Comparison of ENCODE assay signal across 26 cellular contexts in the genomic region with DNA sequence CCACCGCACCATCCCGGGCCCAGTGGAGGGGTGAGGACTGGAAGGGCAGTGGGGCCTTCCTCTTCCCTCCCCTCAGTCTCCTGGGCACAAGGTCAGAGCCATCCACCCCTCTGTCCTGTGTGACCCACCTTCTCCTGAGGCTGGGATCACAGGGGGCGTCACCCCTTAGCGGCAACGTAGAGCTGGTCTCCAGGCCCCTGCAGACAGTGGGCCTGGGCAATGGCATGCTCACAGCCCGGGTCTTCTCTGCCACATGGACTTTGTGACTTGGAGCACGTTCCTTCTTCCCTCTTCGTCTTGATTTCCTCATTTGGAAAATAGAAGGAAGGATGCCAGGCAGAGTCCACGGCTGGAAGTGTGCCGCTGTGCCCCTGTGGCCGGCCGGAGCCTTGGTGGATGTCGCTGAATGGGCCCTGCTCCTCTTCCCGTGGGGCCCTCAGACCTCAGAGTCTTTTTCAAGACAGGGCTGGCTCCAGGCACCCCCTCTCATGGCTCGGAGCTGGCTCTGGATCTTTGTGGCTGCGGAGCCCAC. TPM values are rescaled to one million over a fixed set of nuclear protein-coding genes. Genes with fewer than 3 reads are reported as not detected.
A peak's percentile ranks its signal among the peaks of the same experiment; 100 is the strongest.
DNase-seq lines count a peak whose midpoint lies in the region; ATAC-seq, FAIRE-seq and TF ChIP-seq lines count a peak whose summit lies in the region.
"Had no signal": no experiment of that assay in that cellular context is flagged by ENCODE, and none has a peak within 500 bp of the region (broad histone marks: within the 10 kb centered on the region; RNA-seq: fewer than 3 reads in every experiment).

No MANE protein-coding gene starts in this region.

- TF ChIP-seq CTCF in adrenal gland (IDR thresholded peaks at IDR 0.05) (no peak), gastrocnemius medialis (IDR thresholded peaks at IDR 0.05 in 4 of 5, conservative IDR thresholded peaks at IDR 0.05 in 1 of 5) (no peak), lower lobe of right lung (IDR thresholded peaks at IDR 0.05) (no peak), sigmoid colon (IDR thresholded peaks at IDR 0.05) (no peak)

- CTCF ChIA-PET in CD8-positive, alpha-beta memory T cell (lab: Charles Lee), result no interaction called here

- peak overlapping the region; percentile 60; the same call in 1 of the 2 replicates for H3K9ac ChIP-seq in BLaER1

- intact Hi-C loops in adrenal gland (cut with DNase I), result no loop called here
- intact Hi-C loops in gastrocnemius medialis (cut with DNase I; ENCODE audit: low total_unique reads), result loop anchor here (2.0 kb wide), 1 partner anchor 15 kb away; no protein-coding TSS in a partner anchor
- intact Hi-C loops in lower lobe of right lung (cut with DNase I), result no loop called here
- intact Hi-C loops in sigmoid colon (cut with DNase I), result no loop called here

- H3K27ac ChIP-seq in BLaER1, result peak overlapping the region; percentile 37; the same call in 1 of the 2 replicates
- H3K27ac ChIP-seq in adrenal gland, result peak overlapping the region in 3 of 5 donors; percentile 22 to 83 (median 71)
- H3K27ac ChIP-seq in gastrocnemius medialis, result peak overlapping the region; percentile 87 to 96 (median 94)
- H3K27ac ChIP-seq in CD8-positive, alpha-beta memory T cell (ENCODE audit: low read depth, low read length), result no peak overlapping the region
- no peak overlapping the region for H3K27ac ChIP-seq in lower lobe of right lung
- no peak overlapping the region for H3K27ac ChIP-seq in sigmoid colon
- H3K27ac ChIP-seq: A549, epithelial cell of prostate, uterus, WERI-Rb-1 had no signal

- peaks cover 4% of the 10 kb centered on the region for H3K4me1 Mint-ChIP-seq in memory B cell
- peaks cover 5 to 7% (median 6%) of the 10 kb centered on the region in 3 donors for H3K4me1 Mint-ChIP-seq in CD8-positive, alpha-beta memory T cell
- H3K4me1 Mint-ChIP-seq: activated CD4-positive, alpha-beta T cell treated with anti-CD3 and anti-CD28 coated beads, Interleukin-2, amount 10 ng/mL, durations not matched to agents 7 days and 5 days had no signal

- H3K4me3 ChIP-seq in BLaER1, result no peak overlapping the region
- no peak overlapping the region for H3K4me3 ChIP-seq in adrenal gland
- H3K4me3 ChIP-seq in gastrocnemius medialis, result peak overlapping the region in 1 of 4 donors; percentile 19
- H3K4me3 ChIP-seq in CD8-positive, alpha-beta memory T cell (ENCODE audit: low read length), result no peak overlapping the region
- no peak overlapping the region for H3K4me3 ChIP-seq in lower lobe of right lung
- H3K4me3 ChIP-seq in sigmoid colon, result no peak overlapping the region
- H3K4me3 ChIP-seq: A549, uterus had no signal

- H3K4me2 ChIP-seq in BLaER1, result peak overlapping the region; percentile 37
- H3K4me2 ChIP-seq: A549 had no signal

- H3K9me3 ChIP-seq in BLaER1 (no peaks in the 10 kb centered on the region), adrenal gland (replicated peaks in 1 of 3) (no peaks in the 10 kb centered on the region), gastrocnemius medialis (no peaks in the 10 kb centered on the region), lower lobe of right lung (no peaks in the 10 kb centered on the region), sigmoid colon (no peaks in the 10 kb centered on the region)
- H3K9me3 ChIP-seq in CD8-positive, alpha-beta memory T cell (ENCODE audit: low read length), result no peaks in the 10 kb centered on the region
- H3K9me3 ChIP-seq: A549, uterus had no signal

- in situ Hi-C loops in gastrocnemius medialis (cut with MboI; ENCODE audit: low sequenced_read_pairs in 4 of 4), result loop anchor here in 2 of 4 donors (10.0 to 25.0 kb wide), 2 partner anchors 101 to 109 kb away; no protein-coding TSS in a partner anchor

- H4K20me1 ChIP-seq in BLaER1, result peaks cover 100% of the 10 kb centered on the region

- WGBS in adrenal gland, 4 donors, result 54 to 61% (median 57%) methylated on average over 9 to 16 of the region's 16 CpGs
- 26 to 72% methylated on average over 16 of the region's 16 CpGs for WGBS in sigmoid colon, 2 donors

- no peaks in the 10 kb centered on the region for H3K27me3 Mint-ChIP-seq in memory B cell
- H3K27me3 Mint-ChIP-seq in CD8-positive, alpha-beta memory T cell, result peaks cover 0 to 2% of the 10 kb centered on the region in 2 donors
- H3K27me3 Mint-ChIP-seq: activated CD4-positive, alpha-beta T cell treated with anti-CD3 and anti-CD28 coated beads, Interleukin-2, amount 10 ng/mL, durations not matched to agents 7 days and 5 days; naive thymus-derived CD4-positive, alpha-beta T cell had no signal

- TF ChIP-seq POLR2A in adrenal gland (IDR thresholded peaks at IDR 0.05) (no peak), gastrocnemius medialis (IDR thresholded peaks at IDR 0.05) (no peak), GM12891 (IDR thresholded peaks at IDR 0.05; ENCODE audit: low read depth, low read length) (no peak), sigmoid colon (IDR thresholded peaks at IDR 0.05) (no peak)

- DNase-seq in adrenal gland (no peak), memory B cell (ENCODE audit: low spot score in 2 of 2) (no peak), gastrocnemius medialis (no peak), GM12891 (ENCODE audit: insufficient read length, low spot score) (no peak), lower lobe of right lung (no peak), sigmoid colon (no peak)
- DNase-seq in CD8-positive, alpha-beta memory T cell, result no peak
- DNase-seq: activated CD4-positive, alpha-beta T cell treated with anti-CD3 and anti-CD28 coated beads, Interleukin-2, amount 10 ng/mL, durations not matched to agents 7 days and 5 days; activated naive CD4-positive, alpha-beta T cell; activated T-cell treated with anti-CD3 and anti-CD28 coated beads, Interleukin-2, amount 50 U/mL, for 72 hours; DMS79; effector CD4-positive, alpha-beta T cell; GDM1; glutamatergic neuron; H9; naive thymus-derived CD4-positive, alpha-beta T cell; NCI-H1092 treated with DMSO at 0.1 percent for 48 hours; NCI-H1930; NCI-H524; SHP77; stimulated activated CD4-positive, alpha-beta T cell treated with anti-CD3 and anti-CD28 coated beads, Interleukin-2, amount 100 ng/mL, for 24 hours; uterus; WERI-Rb-1 had no signal

- no peak for FAIRE-seq in GM12891 (lab: Jason Lieb, UNC)
- FAIRE-seq: A549 had no signal

- peaks cover 97% of the 10 kb centered on the region for H3K4me1 ChIP-seq in BLaER1
- H3K4me1 ChIP-seq in adrenal gland (replicated peaks in 1 of 2), result peaks cover 91 to 98% of the 10 kb centered on the region in 2 donors
- H3K4me1 ChIP-seq in gastrocnemius medialis, result peaks cover 95 to 97% of the 10 kb centered on the region in 2 donors
- H3K4me1 ChIP-seq in CD8-positive, alpha-beta memory T cell (ENCODE audit: insufficient read depth, low read length), result no peaks in the 10 kb centered on the region
- peaks cover 97% of the 10 kb centered on the region for H3K4me1 ChIP-seq in lower lobe of right lung
- H3K4me1 ChIP-seq in sigmoid colon, result peaks cover 0 to 100% (median 94%) of the 10 kb centered on the region in 4 donors

- H3K27me3 ChIP-seq in BLaER1 (no peaks in the 10 kb centered on the region), adrenal gland (no peaks in the 10 kb centered on the region), gastrocnemius medialis (no peaks in the 10 kb centered on the region), lower lobe of right lung (ENCODE audit: low read depth) (no peaks in the 10 kb centered on the region), sigmoid colon (no peaks in the 10 kb centered on the region)
- no peaks in the 10 kb centered on the region for H3K27me3 ChIP-seq in CD8-positive, alpha-beta memory T cell (ENCODE audit: insufficient read depth, low read length, poor library complexity, severe bottlenecking)
- H3K27me3 ChIP-seq: uterus had no signal

- peaks cover 25% of the 10 kb centered on the region; the same call in 1 of the 2 replicates for H3K36me3 ChIP-seq in BLaER1
- H3K36me3 ChIP-seq in adrenal gland (replicated peaks in 1 of 2), result no peaks in the 10 kb centered on the region
- H3K36me3 ChIP-seq in gastrocnemius medialis, result no peaks in the 10 kb centered on the region
- H3K36me3 ChIP-seq in CD8-positive, alpha-beta memory T cell (ENCODE audit: insufficient read depth, low read length), result no peaks in the 10 kb centered on the region
- H3K36me3 ChIP-seq in lower lobe of right lung, result no peaks in the 10 kb centered on the region
- H3K36me3 ChIP-seq in sigmoid colon, result no peaks in the 10 kb centered on the region
- H3K36me3 ChIP-seq: uterus had no signal

- no peak overlapping the region for H3K4me3 Mint-ChIP-seq in memory B cell
- H3K4me3 Mint-ChIP-seq in CD8-positive, alpha-beta memory T cell, result no peak overlapping the region
- H3K4me3 Mint-ChIP-seq: activated CD4-positive, alpha-beta T cell treated with anti-CD3 and anti-CD28 coated beads, Interleukin-2, amount 10 ng/mL, durations not matched to agents 7 days and 5 days; activated T-cell treated with anti-CD3 and anti-CD28 coated beads, Interleukin-2, amount 50 U/mL, for 72 hours; H9; naive thymus-derived CD4-positive, alpha-beta T cell had no signal

- no peaks in the 10 kb centered on the region for H3K36me3 Mint-ChIP-seq in memory B cell
- H3K36me3 Mint-ChIP-seq in CD8-positive, alpha-beta memory T cell, result no peaks in the 10 kb centered on the region
- H3K36me3 Mint-ChIP-seq: naive thymus-derived CD4-positive, alpha-beta T cell had no signal

- ATAC-seq in memory B cell (ENCODE audit: low read depth), result no peak
- ATAC-seq in gastrocnemius medialis, result peak in 1 of 2 donors; percentile 3
- ATAC-seq in lower lobe of right lung, result no peak
- ATAC-seq: A549; activated T-cell treated with anti-CD3 and anti-CD28 coated beads, Interleukin-2, amount 50 U/mL, for 72 hours; naive thymus-derived CD4-positive, alpha-beta T cell had no signal

- H3K27ac Mint-ChIP-seq in memory B cell, result peak overlapping the region; percentile 46
- H3K27ac Mint-ChIP-seq in CD8-positive, alpha-beta memory T cell, result no peak overlapping the region
- H3K27ac Mint-ChIP-seq: activated CD4-positive, alpha-beta T cell treated with anti-CD3 and anti-CD28 coated beads, Interleukin-2, amount 10 ng/mL, durations not matched to agents 7 days and 5 days; activated T-cell treated with anti-CD3 and anti-CD28 coated beads, Interleukin-2, amount 50 U/mL, for 72 hours; naive thymus-derived CD4-positive, alpha-beta T cell had no signal

- no peaks in the 10 kb centered on the region for H3K9me3 Mint-ChIP-seq in memory B cell
- H3K9me3 Mint-ChIP-seq in CD8-positive, alpha-beta memory T cell, result no peaks in the 10 kb centered on the region
- H3K9me3 Mint-ChIP-seq: activated CD4-positive, alpha-beta T cell treated with anti-CD3 and anti-CD28 coated beads, Interleukin-2, amount 10 ng/mL, durations not matched to agents 7 days and 5 days; activated T-cell treated with anti-CD3 and anti-CD28 coated beads, Interleukin-2, amount 50 U/mL, for 72 hours; H9; naive thymus-derived CD4-positive, alpha-beta T cell had no signal

- POLR2A ChIA-PET in CD8-positive, alpha-beta memory T cell (lab: Charles Lee), result no interaction called here

- TF ChIP-seq EP300 in sigmoid colon (IDR thresholded peaks at IDR 0.05), result no peak

RNA-seq across cellular contexts. Expression of a gene that starts 10.0 kb away (rescaled TPM):
- total RNA-seq in adrenal gland (100 to 1,000 TPM in 4 of 8 donors, 10 to 100 TPM in 4; 64.2 to 114 (median 94.7) TPM), gastrocnemius medialis (100 to 1,000 TPM in 3 of 4 donors, 10 to 100 TPM in 1; 70.8 to 224 (median 160) TPM), lower lobe of right lung (85.7 TPM), sigmoid colon (10 to 100 TPM; 26.7 to 49.0 (median 31.4) TPM)
- polyA plus RNA-seq in adrenal gland (10 to 100 TPM; 16.1 to 72.9 (median 31.6) TPM), sigmoid colon (10 to 100 TPM; 27.6 to 50.8 (median 38.4) TPM)
- polyA plus RNA-seq in GM12891 (2012; ENCODE audit: low read depth, missing spikeins), result 28.3 TPM
- 1 to 10 TPM; 9.9 to 10.0 TPM for total RNA-seq in CD8-positive, alpha-beta memory T cell
- polyA plus RNA-seq in CD8-positive, alpha-beta memory T cell, result 2.1 TPM

Comparison
In these comparisons a context has a peak if more than half of its experiments do, and no peak if none do; other contexts are left out.
1. H3K27ac ChIP-seq: peak in BLaER1 (single experiment), adrenal gland (3 of 5) and gastrocnemius medialis (4 of 4); none in CD8-positive, alpha-beta memory T cell (single experiment), lower lobe of right lung (single experiment) and sigmoid colon (0 of 4).